1 cellular context compared by ENCODE assay signal in genomic region chr3:152834354-152835310, GRCh38.
TF ChIP-seq lines count a peak whose summit lies in the region.

A gene with protein sequence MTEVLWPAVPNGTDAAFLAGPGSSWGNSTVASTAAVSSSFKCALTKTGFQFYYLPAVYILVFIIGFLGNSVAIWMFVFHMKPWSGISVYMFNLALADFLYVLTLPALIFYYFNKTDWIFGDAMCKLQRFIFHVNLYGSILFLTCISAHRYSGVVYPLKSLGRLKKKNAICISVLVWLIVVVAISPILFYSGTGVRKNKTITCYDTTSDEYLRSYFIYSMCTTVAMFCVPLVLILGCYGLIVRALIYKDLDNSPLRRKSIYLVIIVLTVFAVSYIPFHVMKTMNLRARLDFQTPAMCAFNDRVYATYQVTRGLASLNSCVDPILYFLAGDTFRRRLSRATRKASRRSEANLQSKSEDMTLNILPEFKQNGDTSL (plus strand): TSS chr3:152835131. CDS start chr3:152835783, 652 bp downstream.

TF ChIP-seq in K562, 482 proteins besides CTCF, POLR2A, EP300 and RAD21 (continued from another document and continues in another):
- TF ChIP-seq MBD2 (IDR thresholded peaks at IDR 0.05; ENCODE audit: borderline replicate concordance, low read depth) (no peak), ZNF57 (CRISPR knock-in tag; IDR thresholded peaks at IDR 0.05) (no peak), ZNF175 (CRISPR knock-in tag; IDR thresholded peaks at IDR 0.05; ENCODE audit: low read depth) (no peak), IFI16 (CRISPR knock-in tag; IDR thresholded peaks at IDR 0.05) (no peak), MEF2D (tag; conservative IDR thresholded peaks at IDR 0.05; ENCODE audit: low read depth) (no peak), ZNF133 (CRISPR knock-in tag; IDR thresholded peaks at IDR 0.05) (no peak), ZNF785 (CRISPR knock-in tag; IDR thresholded peaks at IDR 0.05) (no peak), HMG20B (CRISPR knock-in tag; IDR thresholded peaks at IDR 0.05) (peak; percentile 81; the same call in 1 of the 2 replicates), MYNN (IDR thresholded peaks at IDR 0.05) (no peak; the same call in 1 of the 2 replicates), MYNN (CRISPR knock-in tag; IDR thresholded peaks at IDR 0.05) (no peak), PHB2 (IDR thresholded peaks at IDR 0.05; ENCODE audit: low read depth) (no peak), GATAD2B (IDR thresholded peaks at IDR 0.05; ENCODE audit: borderline replicate concordance) (no peak), ZNF165 (CRISPR knock-in tag; IDR thresholded peaks at IDR 0.05; ENCODE audit: borderline replicate concordance) (no peak; the same call in 1 of the 2 replicates), MBD1 (CRISPR knock-in tag; IDR thresholded peaks at IDR 0.05) (no peak), POLR2G (IDR thresholded peaks at IDR 0.05; ENCODE audit: low read depth, low read length) (peak; percentile 98), CBX3 (IDR thresholded peaks at IDR 0.05; ENCODE audit: borderline replicate concordance in 1 of 2, low read length in 2 of 2) (peak in 1 of 2 experiments; percentile 81; a peak in 2 of 3 replicates), IRF2 (CRISPR knock-in tag; IDR thresholded peaks at IDR 0.05) (no peak), ELF2 (CRISPR knock-in tag; IDR thresholded peaks at IDR 0.05) (no peak), CBX8 (IDR thresholded peaks at IDR 0.05; ENCODE audit: borderline replicate concordance, extremely low read depth, low read depth, low read length, poor library complexity, severe bottlenecking) (no peak), MYBL2 (IDR thresholded peaks at IDR 0.05; ENCODE audit: low read depth) (no peak), MYBL2 (CRISPR knock-in tag; IDR thresholded peaks at IDR 0.05; ENCODE audit: borderline replicate concordance) (no peak), MGA (IDR thresholded peaks at IDR 0.05) (peak; percentile 94), ZNF444 (CRISPR knock-in tag; IDR thresholded peaks at IDR 0.05) (no peak), ETV5 (CRISPR knock-in tag; IDR thresholded peaks at IDR 0.05; ENCODE audit: low read depth) (peak; percentile 73; the same call in 1 of the 2 replicates), RBM17 (IDR thresholded peaks at IDR 0.05; ENCODE audit: borderline replicate concordance, low read depth, low read length) (no peak), SMARCB1 (IDR thresholded peaks at IDR 0.05; ENCODE audit: insufficient read length, low read depth) (no peak), PHF21A (IDR thresholded peaks at IDR 0.05; ENCODE audit: borderline replicate concordance, low read depth) (0 out of 2 replicates have a peak, but pooled peaks have one; percentile 20), POLR2AphosphoS5 (IDR thresholded peaks at IDR 0.05; ENCODE audit: control insufficient read depth, insufficient read depth, low read depth, low read length) (peak; percentile 67), CBX2 (IDR thresholded peaks at IDR 0.05; ENCODE audit: insufficient read depth, low read length, poor library complexity, severe bottlenecking) (no peak), ARNT (IDR thresholded peaks at IDR 0.05) (peak in 1 of 2 experiments; percentile 75; a peak in 1 of 4 replicates), SMAD2 (IDR thresholded peaks at IDR 0.05; ENCODE audit: low read depth, low read length) (no peak), BACH1 (tag; IDR thresholded peaks at IDR 0.05) (no peak), HCFC1 (IDR thresholded peaks at IDR 0.05; ENCODE audit: low read depth, low read length) (no peak), POLR3A (IDR thresholded peaks at IDR 0.05; ENCODE audit: borderline replicate concordance, extremely low read depth, insufficient read depth, insufficient read length) (no peak), PRMT5 (CRISPR knock-in tag; IDR thresholded peaks at IDR 0.05) (no peak), ZNF239 (CRISPR knock-in tag; IDR thresholded peaks at IDR 0.05) (no peak), GABPA (tag; conservative IDR thresholded peaks at IDR 0.05; ENCODE audit: low read depth) (peak; percentile 67), TEAD1 (CRISPR knock-in tag; IDR thresholded peaks at IDR 0.05) (no peak; a peak in 1 of 4 replicates), L3MBTL2 (IDR thresholded peaks at IDR 0.05) (peak; percentile 90), LARP7 (IDR thresholded peaks at IDR 0.05) (no peak), TFE3 (CRISPR knock-in tag; IDR thresholded peaks at IDR 0.05) (no peak), ZNF76 (CRISPR knock-in tag; IDR thresholded peaks at IDR 0.05; ENCODE audit: borderline replicate concordance) (no peak), MLLT1 (IDR thresholded peaks at IDR 0.05) (peak; percentile 27 to 35; a peak in 1 of 4 replicates)
- TF ChIP-seq, protein P1, sequence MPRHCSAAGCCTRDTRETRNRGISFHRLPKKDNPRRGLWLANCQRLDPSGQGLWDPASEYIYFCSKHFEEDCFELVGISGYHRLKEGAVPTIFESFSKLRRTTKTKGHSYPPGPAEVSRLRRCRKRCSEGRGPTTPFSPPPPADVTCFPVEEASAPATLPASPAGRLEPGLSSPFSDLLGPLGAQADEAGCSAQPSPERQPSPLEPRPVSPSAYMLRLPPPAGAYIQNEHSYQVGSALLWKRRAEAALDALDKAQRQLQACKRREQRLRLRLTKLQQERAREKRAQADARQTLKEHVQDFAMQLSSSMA (CRISPR knock-in tag; IDR thresholded peaks at IDR 0.05), result no peak
- TF ChIP-seq, protein P2, sequence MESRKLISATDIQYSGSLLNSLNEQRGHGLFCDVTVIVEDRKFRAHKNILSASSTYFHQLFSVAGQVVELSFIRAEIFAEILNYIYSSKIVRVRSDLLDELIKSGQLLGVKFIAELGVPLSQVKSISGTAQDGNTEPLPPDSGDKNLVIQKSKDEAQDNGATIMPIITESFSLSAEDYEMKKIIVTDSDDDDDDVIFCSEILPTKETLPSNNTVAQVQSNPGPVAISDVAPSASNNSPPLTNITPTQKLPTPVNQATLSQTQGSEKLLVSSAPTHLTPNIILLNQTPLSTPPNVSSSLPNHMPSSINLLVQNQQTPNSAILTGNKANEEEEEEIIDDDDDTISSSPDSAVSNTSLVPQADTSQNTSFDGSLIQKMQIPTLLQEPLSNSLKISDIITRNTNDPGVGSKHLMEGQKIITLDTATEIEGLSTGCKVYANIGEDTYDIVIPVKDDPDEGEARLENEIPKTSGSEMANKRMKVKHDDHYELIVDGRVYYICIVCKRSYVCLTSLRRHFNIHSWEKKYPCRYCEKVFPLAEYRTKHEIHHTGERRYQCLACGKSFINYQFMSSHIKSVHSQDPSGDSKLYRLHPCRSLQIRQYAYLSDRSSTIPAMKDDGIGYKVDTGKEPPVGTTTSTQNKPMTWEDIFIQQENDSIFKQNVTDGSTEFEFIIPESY (CRISPR knock-in tag; IDR thresholded peaks at IDR 0.05), result no peak; the same call in 1 of the 2 replicates
